In the genomic region with DNA sequence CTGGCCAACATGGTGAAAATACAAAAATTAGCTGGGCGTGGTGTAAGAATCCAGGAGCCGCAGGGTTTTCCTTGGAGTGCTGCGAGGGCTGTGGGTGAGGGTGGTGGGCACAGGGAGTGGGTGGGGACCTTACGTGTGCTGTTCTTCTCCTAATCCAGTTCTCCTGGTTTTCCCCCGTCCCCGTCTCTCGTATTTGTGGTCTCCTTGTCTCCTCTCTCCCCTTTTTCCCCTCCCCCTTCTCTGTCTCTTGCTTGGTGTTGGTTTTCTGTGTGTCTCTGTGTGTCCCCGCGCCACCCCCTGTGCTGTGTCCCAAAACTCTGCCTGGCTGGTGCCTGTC, we compare ENCODE assay signal across 11 cellular contexts. TPM values are rescaled to one million over a fixed set of nuclear protein-coding genes. Genes with fewer than 3 reads are reported as not detected.
DNase-seq lines count a peak whose midpoint lies in the region; ATAC-seq and TF ChIP-seq lines count a peak whose summit lies in the region.
"Had no signal": no experiment of that assay in that cellular context is flagged by ENCODE, and none has a peak within 500 bp of the region (broad histone marks: within the 10 kb centered on the region; RNA-seq: fewer than 3 reads in every experiment).

No MANE protein-coding gene starts in this region.

- no peaks in the 10 kb centered on the region for H3K27me3 ChIP-seq in CD8-positive, alpha-beta memory T cell (ENCODE audit: insufficient read depth, low read length, poor library complexity, severe bottlenecking)
- H3K27me3 ChIP-seq in fibroblast of lung (ENCODE audit: control insufficient read depth, insufficient read depth, low read length) (no peaks in the 10 kb centered on the region), psoas muscle (ENCODE audit: insufficient read depth in 3 of 3, low read length in 2 of 3) (no peaks in the 10 kb centered on the region)

- H4K20me1 ChIP-seq in fibroblast of lung (ENCODE audit: control insufficient read depth, extremely low read depth, insufficient read depth, low read length): no peaks in the 10 kb centered on the region

- ATAC-seq in psoas muscle (no peak), GM19035 (IDR thresholded peaks at IDR 0.05; ENCODE audit: unreplicated experiment) (no peak)

- no peaks in the 10 kb centered on the region for H3K27me3 Mint-ChIP-seq in CD8-positive, alpha-beta memory T cell

- CTCF ChIA-PET in CD8-positive, alpha-beta memory T cell (lab: Charles Lee): interaction anchor here (0.7 to 1.1 kb wide), 5 partner anchors 10 to 330 kb away, joined by 3 to 4 read pairs (median 3); no protein-coding TSS in a partner anchor

- H3K4me3 ChIP-seq in CD8-positive, alpha-beta memory T cell (ENCODE audit: low read length): no peak overlapping the region
- H3K4me3 ChIP-seq in fibroblast of lung (replicated peaks in 1 of 4; ENCODE audit: control extremely low read depth in 1 of 4, insufficient read depth in 1 of 4, low read depth in 3 of 4, low read length in 4 of 4) (peak overlapping the region in 3 of 4 experiments; percentile 85 to 96 (median 86)), psoas muscle (peak overlapping the region; percentile 93)

- H3K9me3 Mint-ChIP-seq in CD8-positive, alpha-beta memory T cell: no peaks in the 10 kb centered on the region

- H3K36me3 Mint-ChIP-seq in CD8-positive, alpha-beta memory T cell: peaks cover 4 to 50% (median 17%) of the 10 kb centered on the region in 3 donors

- peaks cover 31% of the 10 kb centered on the region for H3K79me2 ChIP-seq in fibroblast of lung (ENCODE audit: control insufficient read depth, insufficient read depth, low read length)

- no peak overlapping the region for H3K27ac ChIP-seq in CD8-positive, alpha-beta memory T cell (ENCODE audit: low read depth, low read length)
- H3K27ac ChIP-seq in VCaP: peak overlapping the region; percentile 99; the same call in 1 of the 2 replicates
- H3K27ac ChIP-seq in fibroblast of lung (ENCODE audit: insufficient read depth, low read length): no peak overlapping the region
- H3K27ac ChIP-seq in psoas muscle: peak overlapping the region; percentile 95

- no peak overlapping the region for H3K9ac ChIP-seq in fibroblast of lung (ENCODE audit: insufficient read depth, low read length)

- TF ChIP-seq CTCF in VCaP (conservative IDR thresholded peaks at IDR 0.05) (no peak), fibroblast of lung (conservative IDR thresholded peaks at IDR 0.05 in 1 of 2, IDR thresholded peaks at IDR 0.05 in 1 of 2; ENCODE audit: low read depth in 1 of 2, low read length in 2 of 2) (no peak), psoas muscle (IDR thresholded peaks at IDR 0.05) (no peak)

- peaks cover 13% of the 10 kb centered on the region for H3K4me1 ChIP-seq in CD8-positive, alpha-beta memory T cell (ENCODE audit: insufficient read depth, low read length)
- peaks cover 3% of the 10 kb centered on the region for H3K4me1 ChIP-seq in fibroblast of lung (ENCODE audit: control insufficient read depth, extremely low read depth, insufficient read depth, low read length)
- H3K4me1 ChIP-seq in psoas muscle: peaks cover 28% of the 10 kb centered on the region

- no peaks in the 10 kb centered on the region for H3K9me3 ChIP-seq in CD8-positive, alpha-beta memory T cell (ENCODE audit: low read length)
- H3K9me3 ChIP-seq in fibroblast of lung (ENCODE audit: control insufficient read depth, insufficient read depth, low read depth, low read length) (no peaks in the 10 kb centered on the region), psoas muscle (no peaks in the 10 kb centered on the region)

- 17 to 58% (median 31%) methylated on average over 9 of the region's 9 CpGs for WGBS in psoas muscle, 3 donors

- POLR2A ChIA-PET in CD8-positive, alpha-beta memory T cell (lab: Charles Lee): no interaction called here

- H3K27ac Mint-ChIP-seq in CD8-positive, alpha-beta memory T cell: peak overlapping the region in 7 of 8 donors; percentile 71 to 98 (median 83)

- peak overlapping the region; percentile 84 for H3K4me2 ChIP-seq in fibroblast of lung (ENCODE audit: extremely low read depth, insufficient read depth, low read length)

- peak overlapping the region; percentile 80 to 97 (median 95) for H3K4me3 Mint-ChIP-seq in CD8-positive, alpha-beta memory T cell

- no peak overlapping the region for H2AFZ ChIP-seq in fibroblast of lung (ENCODE audit: low read length)

- DNase-seq in CD8-positive, alpha-beta memory T cell: no peak
- no peak for DNase-seq in fibroblast of lung (ENCODE audit: low read depth in 2 of 2)
- no peak for DNase-seq in psoas muscle
- DNase-seq in iPS-NIHi7 (ENCODE audit: extremely low spot score): no peak
- DNase-seq in NCI-H128 (lab: John Stamatoyannopoulos, UW; ENCODE audit: unreplicated experiment): no peak
- no peak for DNase-seq in NCI-H69 (lab: John Stamatoyannopoulos, UW)
- DNase-seq: NCI-H446 had no signal

- peaks cover 5% of the 10 kb centered on the region for H3K36me3 ChIP-seq in CD8-positive, alpha-beta memory T cell (ENCODE audit: insufficient read depth, low read length)
- H3K36me3 ChIP-seq in fibroblast of lung (ENCODE audit: control insufficient read depth, insufficient read depth, low read length) (peaks cover 12% of the 10 kb centered on the region), psoas muscle (ENCODE audit: insufficient read depth in 1 of 2, low read depth in 1 of 2) (peaks cover 3 to 44% of the 10 kb centered on the region in 2 donors)

- H3K4me1 Mint-ChIP-seq in CD8-positive, alpha-beta memory T cell: peaks cover 28 to 44% (median 35%) of the 10 kb centered on the region in 3 donors

- intact Hi-C loops in psoas muscle (cut with DNase I): no loop called here

RNA-seq across cellular contexts. Expression of gene SELENOW, which starts 1.7 kb away (rescaled TPM):
- 100 to 1,000 TPM; 116 to 122 TPM for total RNA-seq in CD8-positive, alpha-beta memory T cell
- polyA plus RNA-seq in CD8-positive, alpha-beta memory T cell: 334 TPM
- total RNA-seq in fibroblast of lung (142 and 155 TPM in 2 replicates), psoas muscle (100 to 1,000 TPM; 677 to 969 (median 733) TPM)
- polyA plus RNA-seq in fibroblast of lung (187 and 250 TPM in 2 replicates), psoas muscle (1,000 to 10,000 TPM in 2 of 3 donors, 100 to 1,000 TPM in 1; 434 to 1,620 (median 1,372) TPM)
- 220 and 279 TPM in 2 replicates for polyA plus RNA-seq in fibroblast of lung (2012)
- 261 and 313 TPM in 2 replicates for polyA minus RNA-seq in fibroblast of lung (ENCODE audit: low replicate concordance)

RNA-seq across cellular contexts. Expression of gene TPRX1, which starts 24.2 kb away (rescaled TPM):
- total RNA-seq in CD8-positive, alpha-beta memory T cell: not detected
- polyA plus RNA-seq in CD8-positive, alpha-beta memory T cell: not detected
- total RNA-seq in fibroblast of lung (not detected in 2 replicates), psoas muscle (not detected)
- polyA plus RNA-seq in fibroblast of lung (not detected in 2 replicates), psoas muscle (not detected)
- not detected in 2 replicates for polyA plus RNA-seq in fibroblast of lung (2012)
- polyA minus RNA-seq in fibroblast of lung (ENCODE audit: low replicate concordance): not detected in 2 replicates
- total RNA-seq: lung microvascular endothelial cell had no signal
- polyA plus RNA-seq: thymus had no signal

RNA-seq across cellular contexts. Expression of gene NOP53, which starts 34.8 kb away (rescaled TPM):
- total RNA-seq in CD8-positive, alpha-beta memory T cell: 100 to 1,000 TPM; 236 to 243 TPM
- polyA plus RNA-seq in CD8-positive, alpha-beta memory T cell: 196 TPM
- total RNA-seq in fibroblast of lung (59.6 and 110 TPM in 2 replicates), psoas muscle (100 to 1,000 TPM in 3 of 4 donors, 10 to 100 TPM in 1; 96.3 to 166 (median 127) TPM)
- polyA plus RNA-seq in fibroblast of lung (47.2 and 60.8 TPM in 2 replicates), psoas muscle (100 to 1,000 TPM; 247 to 268 (median 257) TPM)
- 151 and 182 TPM in 2 replicates for polyA plus RNA-seq in fibroblast of lung (2012)
- 18.5 and 20.5 TPM in 2 replicates for polyA minus RNA-seq in fibroblast of lung (ENCODE audit: low replicate concordance)

RNA-seq across cellular contexts. Expression of gene CRX, which starts 41.6 kb away (rescaled TPM):
- total RNA-seq in CD8-positive, alpha-beta memory T cell: not detected
- polyA plus RNA-seq in CD8-positive, alpha-beta memory T cell: not detected
- total RNA-seq in fibroblast of lung (not detected in 2 replicates), psoas muscle (not detected)
- polyA plus RNA-seq in fibroblast of lung (not detected in 2 replicates), psoas muscle (under 1 TPM in 1 of 3 donors, not detected in 2; 0.01 TPM)
- not detected in 2 replicates for polyA plus RNA-seq in fibroblast of lung (2012)
- polyA minus RNA-seq in fibroblast of lung (ENCODE audit: low replicate concordance): not detected in 2 replicates
- total RNA-seq: lung microvascular endothelial cell had no signal

Comparison
In these comparisons a context has a peak if more than half of its experiments do, and no peak if none do; other contexts are left out.
1. H3K27ac ChIP-seq: peak in VCaP (single experiment) and psoas muscle (single experiment); none in CD8-positive, alpha-beta memory T cell (single experiment) and fibroblast of lung (single experiment).